Comparison of ENCODE assay signal across 1 cellular context in genomic region chr9:130371196-130371966, GRCh38.
TF ChIP-seq lines count a peak whose summit lies in the region.

No MANE protein-coding gene starts in this region.

TF ChIP-seq in H1, 55 proteins besides CTCF, POLR2A, EP300 and RAD21 (continued from another document):
- TF ChIP-seq RNF2 (IDR thresholded peaks at IDR 0.05; ENCODE audit: borderline replicate concordance, low read depth, low read length, missing control alignments, poor library complexity, severe bottlenecking) = no peak
